ENCODE assay signal across 22 cellular contexts in the genomic region with DNA sequence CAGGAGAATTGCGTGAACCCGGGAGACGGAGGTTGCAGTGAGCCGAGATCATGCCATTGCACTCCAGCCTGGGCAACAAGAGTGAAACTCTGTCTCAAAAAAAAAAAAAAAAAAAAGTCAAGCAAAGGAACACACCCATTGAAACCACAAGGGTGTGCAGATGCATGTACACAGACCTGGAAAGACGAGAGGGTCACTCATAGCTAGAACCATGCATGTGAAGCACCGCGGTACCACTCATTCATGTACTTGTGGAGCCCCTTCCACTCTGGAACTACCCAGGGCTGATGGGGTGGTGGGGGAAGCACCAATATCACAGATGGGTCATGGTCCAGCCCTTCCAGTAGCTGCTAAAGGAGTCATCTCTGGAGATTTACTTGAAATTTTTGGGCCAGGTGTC. TPM values are rescaled to one million over a fixed set of nuclear protein-coding genes. Genes with fewer than 3 reads are reported as not detected.
A peak's percentile ranks its signal among the peaks of the same experiment; 100 is the strongest.
DNase-seq lines count a peak whose midpoint lies in the region; ATAC-seq, FAIRE-seq and TF ChIP-seq lines count a peak whose summit lies in the region.
"Had no signal": no experiment of that assay in that cellular context is flagged by ENCODE, and none has a peak within 500 bp of the region (broad histone marks: within the 10 kb centered on the region; RNA-seq: fewer than 3 reads in every experiment).

No MANE protein-coding gene starts in this region.

- TF ChIP-seq RAD21 in GM12878 (IDR thresholded peaks at IDR 0.05; ENCODE audit: insufficient read depth, low read depth, low read length) = no peak

- peak; percentile 17 for DNase-seq in activated CD4-positive, alpha-beta T cell treated with anti-CD3 and anti-CD28 coated beads for 36 hours
- no peak for DNase-seq in activated CD4-positive, alpha-beta T cell treated with anti-CD3 and anti-CD28 coated beads for 48 hours
- DNase-seq in GM06990 (ENCODE audit: extremely low read depth, insufficient read length) (peak; percentile 22), GM12878 (ENCODE audit: low read depth, low spot score) (no peak), ureter (ENCODE audit: low spot score) (no peak), CD14-positive monocyte (ENCODE audit: low spot score) (no peak)
- DNase-seq: ACHN; Caco-2; CD4-positive, alpha-beta memory T cell; DMS 273 treated with DMSO at 0.1 percent for 48 hours; DMS79 treated with DMSO at 0.1 percent for 48 hours; H7; KBM-7; MM.1S; NCI-H1048; NCI-H1417 treated with DMSO at 0.1 percent for 48 hours; NCI-H187; NCI-H446 treated with DMSO at 0.1 percent for 48 hours; NCI-H526 treated with DMSO at 0.1 percent for 48 hours had no signal

- no peak overlapping the region for H3K4me3 ChIP-seq in GM06990 (replicated peaks; ENCODE audit: low read depth, low read length)
- no peak overlapping the region for H3K4me3 ChIP-seq in GM12878
- H3K4me3 ChIP-seq: BLaER1 had no signal

- H2AFZ ChIP-seq in GM12878 (ENCODE audit: control insufficient read depth, low read depth, low read length) = no peak overlapping the region

- no peak for TF ChIP-seq CTCF in GM06990 (IDR thresholded peaks at IDR 0.05; ENCODE audit: insufficient read depth, low read length, poor library complexity, severe bottlenecking)
- no peak for TF ChIP-seq CTCF in GM12878 (IDR thresholded peaks at IDR 0.05 in 2 of 3, conservative IDR thresholded peaks at IDR 0.05 in 1 of 3; ENCODE audit: control insufficient read depth in 2 of 3, extremely low read depth in 1 of 3, insufficient read depth in 1 of 3, low read depth in 3 of 3, low read length in 3 of 3)
- TF ChIP-seq CTCF in CD14-positive monocyte (IDR thresholded peaks at IDR 0.05) = no peak

- H3K27ac Mint-ChIP-seq in activated CD4-positive, alpha-beta T cell treated with anti-CD3 and anti-CD28 coated beads for 36 hours = no peak overlapping the region
- no peak overlapping the region for H3K27ac Mint-ChIP-seq in CD14-positive monocyte
- H3K27ac Mint-ChIP-seq: CD4-positive, alpha-beta memory T cell had no signal

- no peaks in the 10 kb centered on the region for H3K4me1 Mint-ChIP-seq in activated CD4-positive, alpha-beta T cell treated with anti-CD3 and anti-CD28 coated beads for 36 hours
- no peaks in the 10 kb centered on the region for H3K4me1 Mint-ChIP-seq in CD14-positive monocyte
- H3K4me1 Mint-ChIP-seq: CD4-positive, alpha-beta memory T cell had no signal

- H3K27me3 ChIP-seq in GM06990 (replicated peaks; ENCODE audit: control insufficient read depth, insufficient read depth, low read length) = no peaks in the 10 kb centered on the region
- peaks cover 0 to 2% of the 10 kb centered on the region in 2 experiments; a peak in 1 of 4 replicates for H3K27me3 ChIP-seq in GM12878 (replicated peaks in 1 of 2; ENCODE audit: control insufficient read depth in 2 of 2, insufficient read depth in 2 of 2, low read length in 1 of 2)
- H3K27me3 ChIP-seq: BLaER1 had no signal

- no peak overlapping the region for H3K27ac ChIP-seq in GM12878 (ENCODE audit: control insufficient read depth, insufficient read depth)
- H3K27ac ChIP-seq: 22Rv1, BLaER1 had no signal

- H3K9ac ChIP-seq in GM12878 (ENCODE audit: control insufficient read depth, insufficient read depth, low read length) = no peak overlapping the region
- H3K9ac ChIP-seq: BLaER1 had no signal

- H3K4me2 ChIP-seq in GM12878 (ENCODE audit: control insufficient read depth, insufficient read depth) = no peak overlapping the region
- H3K4me2 ChIP-seq: BLaER1 had no signal

- BruUV-seq in GM12878 (replicated peaks; lab: Mats Ljungman, UMichigan) = no TSS peak

- in situ Hi-C loops in GM12878 (cut with MboI) = no loop called here

- no peaks in the 10 kb centered on the region for H3K9me3 ChIP-seq in GM12878 (replicated peaks; ENCODE audit: control insufficient read depth, insufficient read depth, low read length)
- H3K9me3 ChIP-seq: BLaER1, Caco-2 had no signal

- CTCF ChIA-PET in activated CD4-positive, alpha-beta T cell treated with anti-CD3 and anti-CD28 coated beads for 36 hours (lab: Charles Lee) = interaction anchor here (0.9 to 1.0 kb wide), 2 partner anchors 15 to 37 kb away, joined by 3 read pairs; a partner anchor contains a TSS
- CTCF ChIA-PET in GM12878 (lab: Yijun Ruan, JAX) = interaction anchor here (0.6 to 0.7 kb wide), 3 partner anchors 23 to 233 kb away, joined by 3 to 4 read pairs (median 3); no protein-coding TSS in a partner anchor

- no peak for TF ChIP-seq POLR2A in GM12878 (IDR thresholded peaks at IDR 0.05; ENCODE audit: low read depth, low read length)

- H3K4me3 Mint-ChIP-seq in activated CD4-positive, alpha-beta T cell treated with anti-CD3 and anti-CD28 coated beads for 36 hours = no peak overlapping the region
- no peak overlapping the region for H3K4me3 Mint-ChIP-seq in CD14-positive monocyte
- H3K4me3 Mint-ChIP-seq: CD4-positive, alpha-beta memory T cell had no signal

- TF ChIP-seq EP300 in GM12878 (IDR thresholded peaks at IDR 0.05; ENCODE audit: borderline replicate concordance in 1 of 2, control insufficient read depth in 1 of 2, low read depth in 2 of 2, low read length in 2 of 2) = no peak

- POLR2A ChIA-PET in activated CD4-positive, alpha-beta T cell treated with anti-CD3 and anti-CD28 coated beads for 36 hours (lab: Charles Lee) = no interaction called here
- POLR2A ChIA-PET in GM12878 (lab: Charles Lee) = no interaction called here

- H3K36me3 ChIP-seq in GM06990 (ENCODE audit: control insufficient read depth, insufficient read depth, low read length) = no peaks in the 10 kb centered on the region
- no peaks in the 10 kb centered on the region for H3K36me3 ChIP-seq in GM12878 (ENCODE audit: control insufficient read depth in 2 of 2, insufficient read depth in 2 of 2, low read length in 1 of 2)
- H3K36me3 ChIP-seq: BLaER1 had no signal

- H3K9me3 Mint-ChIP-seq in activated CD4-positive, alpha-beta T cell treated with anti-CD3 and anti-CD28 coated beads for 36 hours (ENCODE audit: low read depth) = no peaks in the 10 kb centered on the region
- H3K9me3 Mint-ChIP-seq in CD14-positive monocyte = peaks cover 0 to 1% (median 0%) of the 10 kb centered on the region in 7 donors

- SMC1A ChIA-PET in GM12878 (lab: Charles Lee; ENCODE audit: uncharacterized antibody, unreplicated experiment) = no interaction called here

- no peaks in the 10 kb centered on the region for H4K20me1 ChIP-seq in GM12878 (ENCODE audit: control insufficient read depth, insufficient read depth)
- H4K20me1 ChIP-seq: BLaER1 had no signal

- no peak for FAIRE-seq in GM12878 (lab: Jason Lieb, UNC)
- FAIRE-seq: GM18507 had no signal

- no peaks in the 10 kb centered on the region for H3K4me1 ChIP-seq in GM12878 (ENCODE audit: control insufficient read depth, insufficient read depth, low read length)
- H3K4me1 ChIP-seq: BLaER1, Caco-2 had no signal

- 36% methylated on average over 7 of the region's 7 CpGs for WGBS in GM12878 (ENCODE audit: insufficient coverage, insufficient replicate concordance, low lambda C conversion rate, missing lambda C conversion rate)

- H3K27me3 Mint-ChIP-seq in activated CD4-positive, alpha-beta T cell treated with anti-CD3 and anti-CD28 coated beads for 36 hours = peaks cover 13% of the 10 kb centered on the region
- peaks cover 5 to 18% (median 13%) of the 10 kb centered on the region in 3 donors for H3K27me3 Mint-ChIP-seq in CD14-positive monocyte (ENCODE audit: low read depth in 3 of 3)

- intact Hi-C loops in activated CD4-positive, alpha-beta T cell treated with anti-CD3 and anti-CD28 coated beads for 36 hours (cut with DNase I, micrococcal nuclease) = no loop called here
- intact Hi-C loops in GM12878 (cut with micrococcal nuclease; ENCODE audit: unreplicated experiment) = no loop called here
- intact Hi-C loops in CD14-positive monocyte (cut with micrococcal nuclease) = no loop called here

- RAD21 ChIA-PET in GM12878 (lab: Charles Lee; ENCODE audit: unreplicated experiment) = interaction anchor here (1.4 kb wide), 1 partner anchor 32 kb away, joined by 3 read pairs; no protein-coding TSS in a partner anchor

- ATAC-seq in activated CD4-positive, alpha-beta T cell treated with anti-CD3 and anti-CD28 coated beads for 36 hours = no peak
- peak; percentile 74 for ATAC-seq in GM12878

- no peaks in the 10 kb centered on the region for H3K79me2 ChIP-seq in GM12878 (ENCODE audit: control insufficient read depth, insufficient read depth, low read length)

- no peaks in the 10 kb centered on the region for H3K36me3 Mint-ChIP-seq in activated CD4-positive, alpha-beta T cell treated with anti-CD3 and anti-CD28 coated beads for 36 hours (ENCODE audit: low read depth)
- H3K36me3 Mint-ChIP-seq in CD14-positive monocyte = no peaks in the 10 kb centered on the region
- H3K36me3 Mint-ChIP-seq: CD4-positive, alpha-beta memory T cell had no signal

RNA-seq across cellular contexts. Expression of a gene that starts 7.4 kb away (rescaled TPM):
- 10 to 100 TPM; 35.6 to 37.2 TPM for total RNA-seq in activated CD4-positive, alpha-beta T cell treated with anti-CD3 and anti-CD28 coated beads for 36 hours
- total RNA-seq in GM12878 (2013; cell fraction: nucleolus; rRNA removed) = 21.5 and 21.7 TPM in 2 replicates
- total RNA-seq in GM12878 (2014; rRNA removed) = 13.6 and 15.8 TPM in 2 replicates
- 6.2 and 8.1 TPM in 2 replicates for total RNA-seq in GM12878 (2014; rRNA removed; fragmentation: Illumina TruSeq; extraction: Trizol)
- total RNA-seq in GM12878 (2021) = 22.6 and 26.5 TPM in 2 replicates
- 9.2 TPM for polyA plus RNA-seq in GM12878 (2011; ENCODE audit: low read depth)
- polyA plus RNA-seq in GM12878 (2011; rRNA removed) = 10.8 and 18.0 TPM in 2 replicates
- 16.8 and 18.8 TPM in 2 replicates for polyA plus RNA-seq in GM12878 (2011; cell fraction: cytosol; rRNA removed)
- 70.5 and 83.5 TPM in 2 replicates for polyA plus RNA-seq in GM12878 (2011; cell fraction: nucleus; rRNA removed)
- polyA plus RNA-seq in GM12878 (2012) = 14.3 and 17.2 TPM in 2 replicates
- polyA plus RNA-seq in GM12878 (2014; fragmentation: Illumina TruSeq; extraction: Trizol) = 7.0 and 13.9 TPM in 2 replicates
- under 1 TPM; 0.11 to 0.42 TPM for polyA plus RNA-seq in GM12878 (2014; fragmentation: Nextera tagmentation; extraction: Ambion mirVana)
- polyA plus RNA-seq in GM12878 (2014; rRNA removed) = 18.9 and 23.9 TPM in 2 replicates
- polyA plus RNA-seq in GM12878 (2016; fragmentation: Nextera tagmentation; extraction: Ambion mirVana) = 10 to 100 TPM; 10.0 to 11.7 TPM
- polyA minus RNA-seq in GM12878 (2011; rRNA and poly(A)+ RNA removed) = 9.9 and 12.4 TPM in 2 replicates
- polyA minus RNA-seq in GM12878 (2011; cell fraction: cytosol; rRNA and poly(A)+ RNA removed) = 3.2 and 6.5 TPM in 2 replicates
- polyA minus RNA-seq in GM12878 (2011; cell fraction: nucleus; rRNA and poly(A)+ RNA removed) = 10.3 and 15.7 TPM in 2 replicates
- total RNA-seq in ureter = 36.5 TPM
- polyA plus RNA-seq in CD14-positive monocyte = 1 to 10 TPM; 3.2 TPM

RNA-seq across cellular contexts. Expression of a gene that starts 14.6 kb away (rescaled TPM):
- total RNA-seq in activated CD4-positive, alpha-beta T cell treated with anti-CD3 and anti-CD28 coated beads for 36 hours = 1 to 10 TPM; 1.9 to 2.0 TPM
- total RNA-seq in GM12878 (2013; cell fraction: nucleolus; rRNA removed) = 1.3 and 1.4 TPM in 2 replicates
- total RNA-seq in GM12878 (2014; rRNA removed) = 0.11 and 0.34 TPM in 2 replicates
- not detected in 2 replicates for total RNA-seq in GM12878 (2014; rRNA removed; fragmentation: Illumina TruSeq; extraction: Trizol)
- 0.38 and 0.40 TPM in 2 replicates for total RNA-seq in GM12878 (2021)
- 0.37 TPM for polyA plus RNA-seq in GM12878 (2011; ENCODE audit: low read depth)
- 0.10 and 0.37 TPM in 2 replicates for polyA plus RNA-seq in GM12878 (2011; rRNA removed)
- polyA plus RNA-seq in GM12878 (2011; cell fraction: cytosol; rRNA removed) = 0.79 and 1.0 TPM in 2 replicates
- polyA plus RNA-seq in GM12878 (2011; cell fraction: nucleus; rRNA removed) = 1.5 and 1.9 TPM in 2 replicates
- polyA plus RNA-seq in GM12878 (2012) = 0.50 and 1.8 TPM in 2 replicates
- not detected in 2 replicates for polyA plus RNA-seq in GM12878 (2014; fragmentation: Illumina TruSeq; extraction: Trizol)
- polyA plus RNA-seq in GM12878 (2014; fragmentation: Nextera tagmentation; extraction: Ambion mirVana) = under 1 TPM in 1 of 2 experiments, not detected in 1; 0.03 TPM
- 0.47 and 0.55 TPM in 2 replicates for polyA plus RNA-seq in GM12878 (2014; rRNA removed)
- under 1 TPM in 1 of 2 experiments, not detected in 1; 0.40 TPM for polyA plus RNA-seq in GM12878 (2016; fragmentation: Nextera tagmentation; extraction: Ambion mirVana)
- 0.66 and 0.67 TPM in 2 replicates for polyA minus RNA-seq in GM12878 (2011; rRNA and poly(A)+ RNA removed)
- not detected in 2 replicates for polyA minus RNA-seq in GM12878 (2011; cell fraction: cytosol; rRNA and poly(A)+ RNA removed)
- 0.24 and 0.57 TPM in 2 replicates for polyA minus RNA-seq in GM12878 (2011; cell fraction: nucleus; rRNA and poly(A)+ RNA removed)
- total RNA-seq in ureter = 3.2 TPM
- not detected for polyA plus RNA-seq in CD14-positive monocyte

RNA-seq across cellular contexts. Expression of a gene that starts 40.2 kb away (rescaled TPM):
- total RNA-seq in activated CD4-positive, alpha-beta T cell treated with anti-CD3 and anti-CD28 coated beads for 36 hours = under 1 TPM; 0.18 to 0.19 TPM
- 0.23 and 0.51 TPM in 2 replicates for total RNA-seq in GM12878 (2013; cell fraction: nucleolus; rRNA removed)
- total RNA-seq in GM12878 (2014; rRNA removed) (not detected in 2 replicates), GM12878 (2014; rRNA removed; fragmentation: Illumina TruSeq; extraction: Trizol) (not detected in 2 replicates), GM12878 (2021) (0.13 and 0.19 TPM in 2 replicates), ureter (0.57 TPM)
- not detected for polyA plus RNA-seq in GM12878 (2011; ENCODE audit: low read depth)
- polyA plus RNA-seq in GM12878 (2011; rRNA removed) (not detected in 2 replicates), GM12878 (2014; fragmentation: Illumina TruSeq; extraction: Trizol) (not detected in 2 replicates), GM12878 (2014; fragmentation: Nextera tagmentation; extraction: Ambion mirVana) (not detected), GM12878 (2014; rRNA removed) (0.09 TPM in 1 of 2 replicates, not detected in the other), GM12878 (2016; fragmentation: Nextera tagmentation; extraction: Ambion mirVana) (not detected), CD14-positive monocyte (not detected)
- 0.03 TPM in 2 replicates for polyA plus RNA-seq in GM12878 (2011; cell fraction: cytosol; rRNA removed)
- 0.09 and 0.15 TPM in 2 replicates for polyA plus RNA-seq in GM12878 (2011; cell fraction: nucleus; rRNA removed)
- not detected in 2 replicates for polyA plus RNA-seq in GM12878 (2012)
- 0.15 TPM in 1 of 2 replicates, not detected in the other for polyA minus RNA-seq in GM12878 (2011; rRNA and poly(A)+ RNA removed)
- polyA minus RNA-seq in GM12878 (2011; cell fraction: cytosol; rRNA and poly(A)+ RNA removed) = not detected in 2 replicates
- 0.60 and 0.86 TPM in 2 replicates for polyA minus RNA-seq in GM12878 (2011; cell fraction: nucleus; rRNA and poly(A)+ RNA removed)
- total RNA-seq: H7 had no signal
- polyA plus RNA-seq: CD4-positive, alpha-beta memory T cell had no signal

RNA-seq across cellular contexts. Expression of a gene that starts 42.6 kb away (rescaled TPM):
- 10 to 100 TPM; 27.8 to 29.0 TPM for total RNA-seq in activated CD4-positive, alpha-beta T cell treated with anti-CD3 and anti-CD28 coated beads for 36 hours
- 65.9 and 66.1 TPM in 2 replicates for total RNA-seq in GM12878 (2013; cell fraction: nucleolus; rRNA removed)
- total RNA-seq in GM12878 (2014; rRNA removed) (6.9 and 7.7 TPM in 2 replicates), GM12878 (2014; rRNA removed; fragmentation: Illumina TruSeq; extraction: Trizol) (5.1 and 5.9 TPM in 2 replicates), GM12878 (2021) (13.2 and 18.2 TPM in 2 replicates), ureter (52.7 TPM)
- 7.2 TPM for polyA plus RNA-seq in GM12878 (2011; ENCODE audit: low read depth)
- polyA plus RNA-seq in GM12878 (2011; rRNA removed) (4.2 and 5.6 TPM in 2 replicates), GM12878 (2014; fragmentation: Illumina TruSeq; extraction: Trizol) (5.4 and 9.5 TPM in 2 replicates), GM12878 (2014; fragmentation: Nextera tagmentation; extraction: Ambion mirVana) (under 1 TPM; 0.80 to 0.82 TPM), GM12878 (2014; rRNA removed) (9.5 and 10.9 TPM in 2 replicates), GM12878 (2016; fragmentation: Nextera tagmentation; extraction: Ambion mirVana) (1 to 10 TPM; 8.6 to 9.5 TPM), CD14-positive monocyte (10 to 100 TPM in 1 of 2 donors, 1 to 10 TPM in 1; 7.6 to 10.2 TPM)
- 5.3 and 7.4 TPM in 2 replicates for polyA plus RNA-seq in GM12878 (2011; cell fraction: cytosol; rRNA removed)
- 40.9 and 51.1 TPM in 2 replicates for polyA plus RNA-seq in GM12878 (2011; cell fraction: nucleus; rRNA removed)
- polyA plus RNA-seq in GM12878 (2012) = 10.0 and 12.5 TPM in 2 replicates
- polyA minus RNA-seq in GM12878 (2011; rRNA and poly(A)+ RNA removed) = 13.5 and 14.2 TPM in 2 replicates
- polyA minus RNA-seq in GM12878 (2011; cell fraction: cytosol; rRNA and poly(A)+ RNA removed) = 3.2 and 6.4 TPM in 2 replicates
- polyA minus RNA-seq in GM12878 (2011; cell fraction: nucleus; rRNA and poly(A)+ RNA removed) = 16.1 and 41.6 TPM in 2 replicates

RNA-seq across cellular contexts. Expression of a gene that starts 46.8 kb away (rescaled TPM):
- 10 to 100 TPM; 38.0 to 39.6 TPM for total RNA-seq in activated CD4-positive, alpha-beta T cell treated with anti-CD3 and anti-CD28 coated beads for 36 hours
- 44.9 and 46.2 TPM in 2 replicates for total RNA-seq in GM12878 (2013; cell fraction: nucleolus; rRNA removed)
- total RNA-seq in GM12878 (2014; rRNA removed) = 45.0 and 46.5 TPM in 2 replicates
- total RNA-seq in GM12878 (2014; rRNA removed; fragmentation: Illumina TruSeq; extraction: Trizol) = 20.2 and 20.5 TPM in 2 replicates
- total RNA-seq in GM12878 (2021) = 43.0 and 47.6 TPM in 2 replicates
- polyA plus RNA-seq in GM12878 (2011; ENCODE audit: low read depth) = 29.7 TPM
- 38.2 and 88.8 TPM in 2 replicates for polyA plus RNA-seq in GM12878 (2011; rRNA removed)
- polyA plus RNA-seq in GM12878 (2011; cell fraction: cytosol; rRNA removed) = 59.6 and 67.2 TPM in 2 replicates
- 129 and 158 TPM in 2 replicates for polyA plus RNA-seq in GM12878 (2011; cell fraction: nucleus; rRNA removed)
- 48.1 and 48.5 TPM in 2 replicates for polyA plus RNA-seq in GM12878 (2012)
- polyA plus RNA-seq in GM12878 (2014; fragmentation: Illumina TruSeq; extraction: Trizol) = 33.5 and 42.4 TPM in 2 replicates
- polyA plus RNA-seq in GM12878 (2014; fragmentation: Nextera tagmentation; extraction: Ambion mirVana) = 10 to 100 TPM; 25.0 to 29.8 TPM
- polyA plus RNA-seq in GM12878 (2014; rRNA removed) = 36.6 and 44.3 TPM in 2 replicates
- 10 to 100 TPM; 60.4 TPM for polyA plus RNA-seq in GM12878 (2016; fragmentation: Nextera tagmentation; extraction: Ambion mirVana)
- polyA minus RNA-seq in GM12878 (2011; rRNA and poly(A)+ RNA removed) = 80.2 and 138 TPM in 2 replicates
- 14.8 and 20.0 TPM in 2 replicates for polyA minus RNA-seq in GM12878 (2011; cell fraction: cytosol; rRNA and poly(A)+ RNA removed)
- polyA minus RNA-seq in GM12878 (2011; cell fraction: nucleus; rRNA and poly(A)+ RNA removed) = 35.5 and 44.6 TPM in 2 replicates
- total RNA-seq in ureter = 84.6 TPM
- polyA plus RNA-seq in CD14-positive monocyte = 100 to 1,000 TPM; 112 to 123 TPM

Comparison
In these comparisons a context has a peak if more than half of its experiments do, and no peak if none do; other contexts are left out.
1. DNase-seq: peak in activated CD4-positive, alpha-beta T cell treated with anti-CD3 and anti-CD28 coated beads for 36 hours (single experiment) and GM06990 (single experiment); none in activated CD4-positive, alpha-beta T cell treated with anti-CD3 and anti-CD28 coated beads for 48 hours (single experiment), GM12878 (single experiment), ureter (single experiment) and CD14-positive monocyte (single experiment).